In the genomic region with DNA sequence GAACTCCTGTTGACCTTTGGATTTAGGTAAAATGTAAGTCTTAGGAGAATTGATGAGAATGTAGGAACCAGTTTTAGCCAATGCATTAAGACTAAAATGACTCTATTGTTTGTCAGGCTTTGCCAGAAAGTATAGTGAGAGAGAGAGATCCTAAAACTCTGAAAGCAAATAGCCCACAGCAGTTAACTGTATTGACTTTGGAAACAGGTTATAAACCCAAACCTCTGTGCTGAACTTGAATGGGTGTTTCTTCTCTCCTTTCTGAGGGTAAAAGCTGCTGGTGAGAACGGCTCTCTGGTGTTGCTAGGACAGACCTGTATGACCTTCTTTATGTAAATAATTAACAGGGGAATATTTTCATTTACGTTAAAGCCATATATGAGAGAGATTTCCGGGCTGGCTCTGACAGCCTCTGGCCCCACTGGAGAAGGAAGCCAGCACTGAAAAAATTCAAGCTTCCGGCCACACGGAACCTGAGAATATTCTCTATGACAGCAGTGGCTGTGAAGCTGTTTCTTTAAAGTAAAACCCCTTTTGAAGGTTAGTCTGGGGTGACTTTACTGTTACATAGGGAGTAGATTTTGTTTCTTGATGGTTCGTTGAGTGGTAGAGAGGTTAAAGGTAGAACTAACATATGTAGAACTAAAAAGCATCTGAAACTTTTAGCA, we compare ENCODE assay signal across 8 cellular contexts.
DNase-seq lines count a peak whose midpoint lies in the region; ATAC-seq, FAIRE-seq and TF ChIP-seq lines count a peak whose summit lies in the region.

No MANE protein-coding gene starts in this region.

- peak; percentile 74 for ATAC-seq in activated CD8-positive, alpha-beta memory T cell treated with anti-CD3 and anti-CD28 coated beads, Interleukin-2, amount 10 ng/mL, durations not matched to agents 7 days and 5 days
- ATAC-seq in HG02943 (IDR thresholded peaks at IDR 0.05; ENCODE audit: low read depth, unreplicated experiment): peak; percentile 82

- intact Hi-C loops in stomach (cut with DNase I; ENCODE audit: low total_unique reads): no loop called here

- peak; percentile 73 for DNase-seq in activated CD8-positive, alpha-beta memory T cell treated with anti-CD3 and anti-CD28 coated beads, Interleukin-2, amount 10 ng/mL, durations not matched to agents 7 days and 5 days
- no peak for DNase-seq in activated CD8-positive, alpha-beta memory T cell treated with anti-CD3 and anti-CD28 coated beads, Interleukin-2, amount 50 U/mL, for 48 hours
- DNase-seq in RCC 7860 (ENCODE audit: low spot score) (peak; percentile 52), endothelial cell (ENCODE audit: low spot score) (no peak), stomach (peak; percentile 57), EL (no peak)
- no peak for DNase-seq in activated CD8-positive, alpha-beta memory T cell treated with anti-CD3 and anti-CD28 coated beads, Interleukin-2, amount 50 U/mL, for 4 hours

- peaks cover 28% of the 10 kb centered on the region for H3K36me3 Mint-ChIP-seq in activated CD8-positive, alpha-beta memory T cell treated with anti-CD3 and anti-CD28 coated beads, Interleukin-2, amount 10 ng/mL, durations not matched to agents 7 days and 5 days
- H3K36me3 Mint-ChIP-seq in endothelial cell (ENCODE audit: low read depth, unreplicated experiment): peaks cover 24% of the 10 kb centered on the region

- WGBS in stomach, 5 donors: 9 to 28% (median 15%) methylated on average over 6 of the region's 6 CpGs

- H3K9me3 Mint-ChIP-seq in activated CD8-positive, alpha-beta memory T cell treated with anti-CD3 and anti-CD28 coated beads, Interleukin-2, amount 10 ng/mL, durations not matched to agents 7 days and 5 days (ENCODE audit: low read depth): no peaks in the 10 kb centered on the region
- H3K9me3 Mint-ChIP-seq in endothelial cell (ENCODE audit: unreplicated experiment): no peaks in the 10 kb centered on the region

- TF ChIP-seq POLR2A in stomach (IDR thresholded peaks at IDR 0.05): no peak

- no peaks in the 10 kb centered on the region for H3K36me3 ChIP-seq in stomach

- peak overlapping the region; percentile 88 for H3K27ac Mint-ChIP-seq in activated CD8-positive, alpha-beta memory T cell treated with anti-CD3 and anti-CD28 coated beads, Interleukin-2, amount 10 ng/mL, durations not matched to agents 7 days and 5 days
- H3K27ac Mint-ChIP-seq in endothelial cell (ENCODE audit: unreplicated experiment): peak overlapping the region; percentile 91

- H3K4me1 ChIP-seq in stomach: peaks cover 64 to 99% (median 86%) of the 10 kb centered on the region in 4 donors

- no peaks in the 10 kb centered on the region for H3K27me3 ChIP-seq in stomach

- H3K4me1 Mint-ChIP-seq in activated CD8-positive, alpha-beta memory T cell treated with anti-CD3 and anti-CD28 coated beads, Interleukin-2, amount 10 ng/mL, durations not matched to agents 7 days and 5 days: peaks cover 83% of the 10 kb centered on the region
- H3K4me1 Mint-ChIP-seq in endothelial cell (ENCODE audit: unreplicated experiment): peaks cover 84% of the 10 kb centered on the region

- FAIRE-seq in RCC 7860 (lab: Jason Lieb, UNC): no peak

- no peak for TF ChIP-seq EP300 in stomach (IDR thresholded peaks at IDR 0.05)

- no peak overlapping the region for H3K4me3 ChIP-seq in stomach

- CTCF ChIA-PET in activated CD8-positive, alpha-beta memory T cell treated with anti-CD3 and anti-CD28 coated beads, Interleukin-2, amount 10 ng/mL, durations not matched to agents 7 days and 5 days (lab: Charles Lee): interaction anchor here (0.6 to 2.0 kb wide), 6 partner anchors 9 to 125 kb away, joined by 3 to 11 read pairs (median 3); no protein-coding TSS in a partner anchor

- no peaks in the 10 kb centered on the region for H3K27me3 Mint-ChIP-seq in activated CD8-positive, alpha-beta memory T cell treated with anti-CD3 and anti-CD28 coated beads, Interleukin-2, amount 10 ng/mL, durations not matched to agents 7 days and 5 days
- peaks cover 22% of the 10 kb centered on the region for H3K27me3 Mint-ChIP-seq in endothelial cell (ENCODE audit: unreplicated experiment)

- no peaks in the 10 kb centered on the region for H3K9me3 ChIP-seq in stomach

- TF ChIP-seq CTCF in endothelial cell (IDR thresholded peaks at IDR 0.05; ENCODE audit: unreplicated experiment): no peak
- TF ChIP-seq CTCF in stomach (IDR thresholded peaks at IDR 0.05): no peak

- peak overlapping the region; percentile 40 for H3K4me3 Mint-ChIP-seq in activated CD8-positive, alpha-beta memory T cell treated with anti-CD3 and anti-CD28 coated beads, Interleukin-2, amount 10 ng/mL, durations not matched to agents 7 days and 5 days
- peak overlapping the region; percentile 77 for H3K4me3 Mint-ChIP-seq in endothelial cell (ENCODE audit: unreplicated experiment)

- peak overlapping the region; percentile 68 to 94 (median 83) for H3K27ac ChIP-seq in stomach

Comparison
In these comparisons a context has a peak if more than half of its experiments do, and no peak if none do; other contexts are left out.
1. DNase-seq: peak in activated CD8-positive, alpha-beta memory T cell treated with anti-CD3 and anti-CD28 coated beads, Interleukin-2, amount 10 ng/mL, durations not matched to agents 7 days and 5 days (single experiment), RCC 7860 (single experiment) and stomach (single experiment); none in activated CD8-positive, alpha-beta memory T cell treated with anti-CD3 and anti-CD28 coated beads, Interleukin-2, amount 50 U/mL, for 48 hours (single experiment), endothelial cell (single experiment), EL (single experiment) and activated CD8-positive, alpha-beta memory T cell treated with anti-CD3 and anti-CD28 coated beads, Interleukin-2, amount 50 U/mL, for 4 hours (single experiment).